Comparison of ENCODE assay signal across 2 cellular contexts in genomic region chrX:154541896-154542722, GRCh38.
TF ChIP-seq lines count a peak whose summit lies in the region.

No MANE protein-coding gene starts in this region.

TF ChIP-seq in HEK293, 187 proteins besides CTCF, POLR2A, EP300 and RAD21 (continued from another document and continues in another):
- TF ChIP-seq PRDM2 (tag by site-specific recombination; IDR thresholded peaks at IDR 0.05; ENCODE audit: borderline replicate concordance): no peak
- no peak for TF ChIP-seq ZNF510 (tag by site-specific recombination; IDR thresholded peaks at IDR 0.05; ENCODE audit: insufficient replicate concordance)
- TF ChIP-seq ZNF132 (tag by site-specific recombination; IDR thresholded peaks at IDR 0.05; ENCODE audit: borderline replicate concordance): no peak
- 0 out of 2 replicates have a peak, but pooled peaks have one; percentile 32 for TF ChIP-seq PRDM10 (tag by site-specific recombination; IDR thresholded peaks at IDR 0.05)
- TF ChIP-seq ZNF658 (tag by site-specific recombination; IDR thresholded peaks at IDR 0.05): no peak
- TF ChIP-seq ZNF302 (tag by site-specific recombination; IDR thresholded peaks at IDR 0.05; ENCODE audit: low read depth): no peak
- no peak for TF ChIP-seq ZNF280D (tag by site-specific recombination; IDR thresholded peaks at IDR 0.05)
- TF ChIP-seq ZNF292 (tag by site-specific recombination; IDR thresholded peaks at IDR 0.05; ENCODE audit: borderline replicate concordance, low read depth): no peak
- TF ChIP-seq RBAK (tag by site-specific recombination; IDR thresholded peaks at IDR 0.05): no peak
- TF ChIP-seq KLF9 (tag by site-specific recombination; IDR thresholded peaks at IDR 0.05; ENCODE audit: low read depth): no peak
- TF ChIP-seq ZNF394 (tag by site-specific recombination; IDR thresholded peaks at IDR 0.05; ENCODE audit: borderline replicate concordance): no peak
- TF ChIP-seq ZNF560 (tag by site-specific recombination; IDR thresholded peaks at IDR 0.05; ENCODE audit: borderline replicate concordance): no peak
- TF ChIP-seq ZNF596 (tag by site-specific recombination; IDR thresholded peaks at IDR 0.05): no peak

TF ChIP-seq in K562, 482 proteins besides CTCF, POLR2A, EP300 and RAD21 (continued from another document and continues in another):
- TF ChIP-seq ZNF318 (IDR thresholded peaks at IDR 0.05; ENCODE audit: borderline replicate concordance in 1 of 2, low read depth in 1 of 2) (peak in 1 of 2 experiments; percentile 91; a peak in 2 of 4 replicates), ZNF134 (CRISPR knock-in tag; conservative IDR thresholded peaks at IDR 0.05) (no peak), YY1 (IDR thresholded peaks at IDR 0.05; ENCODE audit: borderline replicate concordance in 1 of 3, control insufficient read depth in 1 of 3, extremely low read depth in 1 of 3, insufficient read depth in 3 of 3, insufficient read length in 1 of 3, insufficient replicate concordance in 2 of 3, low read depth in 1 of 3, low read length in 2 of 3) (peak in 1 of 3 experiments; percentile 38), ZNF24 (IDR thresholded peaks at IDR 0.05) (no peak), CBX2 (IDR thresholded peaks at IDR 0.05; ENCODE audit: insufficient read depth, low read length, poor library complexity, severe bottlenecking) (no peak), POLR2AphosphoS5 (IDR thresholded peaks at IDR 0.05; ENCODE audit: control insufficient read depth, insufficient read depth, low read depth, low read length) (no peak), ZFPM2 (CRISPR knock-in tag; IDR thresholded peaks at IDR 0.05) (no peak), CTBP1 (IDR thresholded peaks at IDR 0.05; ENCODE audit: borderline replicate concordance) (peak; percentile 77), GABPB2 (CRISPR knock-in tag; conservative IDR thresholded peaks at IDR 0.05) (no peak), ZNF263 (CRISPR knock-in tag; IDR thresholded peaks at IDR 0.05; ENCODE audit: borderline replicate concordance) (no peak), TEAD2 (tag; IDR thresholded peaks at IDR 0.05) (no peak), SMARCE1 (IDR thresholded peaks at IDR 0.05) (peak; percentile 97), NEUROD1 (IDR thresholded peaks at IDR 0.05; ENCODE audit: borderline replicate concordance, low read depth, low read length, partially characterized antibody) (peak; percentile 65), MAFG (tag; conservative IDR thresholded peaks at IDR 0.05) (peak; percentile 97), XRCC5 (IDR thresholded peaks at IDR 0.05; ENCODE audit: low read depth, low read length) (0 out of 2 replicates have a peak, but pooled peaks have one; percentile 70), NFRKB (IDR thresholded peaks at IDR 0.05; ENCODE audit: low read depth) (peak; percentile 37; the same call in 1 of the 2 replicates), ZBTB49 (CRISPR knock-in tag; IDR thresholded peaks at IDR 0.05; ENCODE audit: borderline replicate concordance) (no peak), KLF10 (CRISPR knock-in tag; IDR thresholded peaks at IDR 0.05) (no peak), RBFOX2 (IDR thresholded peaks at IDR 0.05; ENCODE audit: low read depth, low read length) (peak; percentile 70), IRF2 (CRISPR knock-in tag; IDR thresholded peaks at IDR 0.05) (no peak), ZBTB8A (IDR thresholded peaks at IDR 0.05; ENCODE audit: partially characterized antibody) (no peak), STAT6 (CRISPR knock-in tag; IDR thresholded peaks at IDR 0.05) (peak; percentile 35; the same call in 1 of the 2 replicates), ELF4 (CRISPR knock-in tag; IDR thresholded peaks at IDR 0.05) (peak; percentile 46; the same call in 1 of the 2 replicates), ZNF707 (CRISPR knock-in tag; conservative IDR thresholded peaks at IDR 0.05) (no peak), SRSF7 (optimal IDR thresholded peaks at IDR 0.05; ENCODE audit: low read depth, low read length) (no peak), FOXM1 (IDR thresholded peaks at IDR 0.05; ENCODE audit: low read depth) (no peak), FOXM1 (CRISPR knock-in tag; IDR thresholded peaks at IDR 0.05; ENCODE audit: low read depth) (no peak), USF2 (CRISPR knock-in tag; IDR thresholded peaks at IDR 0.05) (peak; percentile 11; the same call in 1 of the 2 replicates), E2F4 (CRISPR knock-in tag; IDR thresholded peaks at IDR 0.05; ENCODE audit: low read depth) (no peak), NRF1 (conservative IDR thresholded peaks at IDR 0.05 in 1 of 2, IDR thresholded peaks at IDR 0.05 in 1 of 2) (0 out of 4 replicates have a peak, but pooled peaks of 1 of the 2 experiments have one; percentile 29), POLR2B (IDR thresholded peaks at IDR 0.05; ENCODE audit: low read depth, partially characterized antibody) (peak; percentile 50), HMG20A (CRISPR knock-in tag; conservative IDR thresholded peaks at IDR 0.05) (no peak), ZNF274 (IDR thresholded peaks at IDR 0.05; ENCODE audit: borderline replicate concordance, low read depth, low read length) (no peak), ZNF174 (CRISPR knock-in tag; IDR thresholded peaks at IDR 0.05) (no peak), PKNOX1 (IDR thresholded peaks at IDR 0.05) (peak; percentile 57), ZNF436 (CRISPR knock-in tag; IDR thresholded peaks at IDR 0.05) (no peak), CXXC5 (CRISPR knock-in tag; IDR thresholded peaks at IDR 0.05) (peak; percentile 49; the same call in 1 of the 2 replicates), KDM5B (IDR thresholded peaks at IDR 0.05; ENCODE audit: insufficient replicate concordance, low read depth, low read length) (peak; percentile 25), ZNF398 (CRISPR knock-in tag; IDR thresholded peaks at IDR 0.05) (no peak)
